9 cellular contexts compared by ENCODE assay signal in the genomic region with DNA sequence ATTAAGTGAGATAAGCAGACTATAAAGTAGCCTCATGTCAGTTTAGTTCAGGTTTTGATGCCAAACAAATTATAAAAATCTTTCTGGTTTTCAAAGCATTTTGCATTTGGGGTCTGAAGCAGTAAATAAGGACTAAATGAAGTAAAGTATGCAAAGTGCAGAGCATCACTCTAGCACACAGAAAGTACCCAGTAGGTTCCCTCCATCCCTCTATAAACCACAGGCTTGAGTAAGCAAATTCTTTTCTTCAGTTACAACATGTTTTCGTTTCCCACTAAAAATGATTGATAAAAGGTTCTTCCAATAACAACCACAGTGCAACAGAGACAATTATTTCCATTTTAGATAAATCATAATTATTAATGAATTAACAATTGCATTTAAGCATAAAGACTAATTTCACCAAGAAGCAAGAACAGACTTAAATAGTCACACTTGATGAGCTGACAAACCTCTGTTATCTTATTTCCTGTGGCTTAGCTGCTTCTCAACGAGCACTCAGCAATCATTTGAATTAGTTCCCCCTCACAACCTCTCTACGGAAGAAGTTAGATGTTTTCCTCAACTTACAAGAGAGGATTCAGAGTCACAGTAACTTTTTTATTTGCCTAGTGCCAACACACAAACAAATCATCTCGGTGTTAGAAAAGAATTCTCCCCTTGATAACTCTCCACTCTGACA.
DNase-seq lines count a peak whose midpoint lies in the region; ATAC-seq and TF ChIP-seq lines count a peak whose summit lies in the region.
"Had no signal": no experiment of that assay in that cellular context is flagged by ENCODE, and none has a peak within 500 bp of the region (broad histone marks: within the 10 kb centered on the region; RNA-seq: fewer than 3 reads in every experiment).

No MANE protein-coding gene starts in this region.

- DNase-seq in SIG-M5 treated with dmso at 0.1 percent for 504 hours (lab: John Stamatoyannopoulos, UW; ENCODE audit: unreplicated experiment) (peak; percentile 2), SIG-M5 (lab: John Stamatoyannopoulos, UW) (no peak), KBM-7 (peak; percentile 72), mesenchymal stem cell (peak; percentile 18), lower leg skin (ENCODE audit: low spot score in 2 of 2) (no peak), NCI-H187 (lab: John Stamatoyannopoulos, UW) (no peak), anterior cingulate cortex (lab: John Stamatoyannopoulos, UW) (no peak)
- DNase-seq: left colon had no signal

- intact Hi-C loops in lower leg skin (cut with DNase I; ENCODE audit: low total_unique reads) = no loop called here

- no peak overlapping the region for H3K23ac ChIP-seq in mesenchymal stem cell (ENCODE audit: low read length in 2 of 2)

- H3K9me3 ChIP-seq in mesenchymal stem cell (ENCODE audit: control insufficient read depth, low read length) = no peaks in the 10 kb centered on the region

- H2BK120ac ChIP-seq in mesenchymal stem cell (ENCODE audit: low read depth, low read length) = no peak overlapping the region

- H3K4me1 ChIP-seq in mesenchymal stem cell (ENCODE audit: control insufficient read depth, insufficient read depth, low read depth, low read length) = no peaks in the 10 kb centered on the region

- no peak overlapping the region for H3K4ac ChIP-seq in mesenchymal stem cell (ENCODE audit: low read depth in 1 of 2, low read length in 2 of 2)

- no peak overlapping the region for H3K18ac ChIP-seq in mesenchymal stem cell (ENCODE audit: low read depth in 1 of 2, low read length in 2 of 2)

- no peak overlapping the region for H2AK5ac ChIP-seq in mesenchymal stem cell (ENCODE audit: low read length, severe bottlenecking)

- 51% methylated on average over 4 of the region's 4 CpGs for WGBS in mesenchymal stem cell
- 71 to 80% methylated on average over 4 of the region's 4 CpGs for WGBS in lower leg skin, 2 donors

- peak; percentile 63 for ATAC-seq in GM21786 (IDR thresholded peaks at IDR 0.05; ENCODE audit: unreplicated experiment)
- ATAC-seq: left colon had no signal

- no peak overlapping the region for H3K9ac ChIP-seq in mesenchymal stem cell (ENCODE audit: low read length)

- no peaks in the 10 kb centered on the region for H3K27me3 ChIP-seq in mesenchymal stem cell (ENCODE audit: control insufficient read depth in 1 of 2, insufficient read depth in 1 of 2, low read length in 2 of 2)

- H3K4me2 ChIP-seq in mesenchymal stem cell (ENCODE audit: low read length, poor library complexity, severe bottlenecking) = no peak overlapping the region

- H4K8ac ChIP-seq in mesenchymal stem cell (ENCODE audit: low read length) = no peak overlapping the region

- no peak for TF ChIP-seq POLR2A in lower leg skin (IDR thresholded peaks at IDR 0.05)

- H2AFZ ChIP-seq in mesenchymal stem cell (ENCODE audit: low read depth, low read length) = no peak overlapping the region

- no peak overlapping the region for H4K91ac ChIP-seq in mesenchymal stem cell (ENCODE audit: low read length)

- H2BK12ac ChIP-seq in mesenchymal stem cell (ENCODE audit: low read length in 2 of 2) = no peak overlapping the region

- H3K79me1 ChIP-seq in mesenchymal stem cell (replicated peaks; ENCODE audit: low read length, poor library complexity, severe bottlenecking) = peaks cover 8% of the 10 kb centered on the region

- H3K36me3 ChIP-seq in mesenchymal stem cell (ENCODE audit: control insufficient read depth in 1 of 2, insufficient read depth in 2 of 2, low read depth in 1 of 2, low read length in 2 of 2) = peaks cover 3 to 34% of the 10 kb centered on the region in 2 experiments

- H3K14ac ChIP-seq in mesenchymal stem cell (ENCODE audit: low read length in 2 of 2) = no peak overlapping the region

- no peak for TF ChIP-seq CTCF in lower leg skin (IDR thresholded peaks at IDR 0.05)

- no peak overlapping the region for H3K27ac ChIP-seq in mesenchymal stem cell (ENCODE audit: low read length, poor library complexity, severe bottlenecking)

- no peak overlapping the region for H2BK15ac ChIP-seq in mesenchymal stem cell (ENCODE audit: low read depth, poor library complexity, severe bottlenecking)

- no peak overlapping the region for H2BK5ac ChIP-seq in mesenchymal stem cell (ENCODE audit: low read depth, low read length, poor library complexity, severe bottlenecking)

- H3K4me3 ChIP-seq in mesenchymal stem cell (ENCODE audit: insufficient read depth in 1 of 2, low read depth in 1 of 2, low read length in 2 of 2) (no peak overlapping the region), lower leg skin (ENCODE audit: low read depth, poor library complexity, severe bottlenecking) (no peak overlapping the region)

- in situ Hi-C loops in KBM-7 (cut with MboI; ENCODE audit: low pct_unique_long_range_greater_than_20kb, low sequenced_read_pairs) = no loop called here

Comparison
In these comparisons a context has a peak if more than half of its experiments do, and no peak if none do; other contexts are left out.
1. DNase-seq: peak in SIG-M5 treated with dmso at 0.1 percent for 504 hours (single experiment), KBM-7 (single experiment) and mesenchymal stem cell (single experiment); none in SIG-M5 (single experiment), lower leg skin (0 of 2), NCI-H187 (0 of 2) and anterior cingulate cortex (0 of 58).